1 cellular context compared by ENCODE assay signal in genomic region chr11:66336234-66337102, GRCh38.
A peak's percentile ranks its signal among the peaks of the same experiment; 100 is the strongest.
TF ChIP-seq lines count a peak whose summit lies in the region.

RIN1 (minus strand) TSS chr11:66336434; CDS start chr11:66336402, 32 bp downstream.

TF ChIP-seq in HepG2, 621 proteins besides CTCF, POLR2A, EP300 and RAD21 (continued from another document and continues in another):
- TF ChIP-seq POGK (CRISPR knock-in tag; conservative IDR thresholded peaks at IDR 0.05) (peak; percentile 72), TAF15 (IDR thresholded peaks at IDR 0.05; ENCODE audit: low read depth, low read length, poor library complexity, severe bottlenecking) (no peak), IRF1 (CRISPR knock-in tag; IDR thresholded peaks at IDR 0.05; ENCODE audit: low read depth) (0 out of 2 replicates have a peak, but pooled peaks have one; percentile 31), AGO1 (IDR thresholded peaks at IDR 0.05; ENCODE audit: low read depth, low read length, poor library complexity, severe bottlenecking) (peak; percentile 81), ZBTB20 (CRISPR knock-in tag; IDR thresholded peaks at IDR 0.05; ENCODE audit: borderline replicate concordance, low read depth) (0 out of 2 replicates have a peak, but pooled peaks have one; percentile 79), GABPA (IDR thresholded peaks at IDR 0.05; ENCODE audit: low read depth, low read length) (no peak), GABPA (CRISPR knock-in tag; IDR thresholded peaks at IDR 0.05; ENCODE audit: low read depth) (peak; percentile 73), RERE (CRISPR knock-in tag; IDR thresholded peaks at IDR 0.05; ENCODE audit: low read depth) (no peak), ZNF24 (IDR thresholded peaks at IDR 0.05) (0 out of 2 replicates have a peak, but pooled peaks have one; percentile 32), SSRP1 (CRISPR knock-in tag; IDR thresholded peaks at IDR 0.05) (peak; percentile 46; the same call in 1 of the 2 replicates), TEAD3 (CRISPR knock-in tag; optimal IDR thresholded peaks at IDR 0.05; ENCODE audit: borderline replicate concordance) (peak; percentile 83), ZNF567 (CRISPR knock-in tag; IDR thresholded peaks at IDR 0.05; ENCODE audit: borderline replicate concordance) (no peak; the same call in 1 of the 2 replicates), ZNF724P (CRISPR knock-in tag; IDR thresholded peaks at IDR 0.05; ENCODE audit: borderline replicate concordance) (no peak), AHDC1 (CRISPR knock-in tag; IDR thresholded peaks at IDR 0.05; ENCODE audit: borderline replicate concordance) (peak; percentile 72; the same call in 1 of the 2 replicates), KMT2A (CRISPR knock-in tag; IDR thresholded peaks at IDR 0.05) (peak; percentile 69; the same call in 1 of the 2 replicates), ZNF552 (CRISPR knock-in tag; IDR thresholded peaks at IDR 0.05; ENCODE audit: borderline replicate concordance) (peak; percentile 62; the same call in 1 of the 2 replicates), MLX (CRISPR knock-in tag; IDR thresholded peaks at IDR 0.05) (peak; percentile 67; the same call in 1 of the 2 replicates), MYC (CRISPR knock-in tag; IDR thresholded peaks at IDR 0.05; ENCODE audit: borderline replicate concordance) (peak; percentile 87), ZNF225 (CRISPR knock-in tag; IDR thresholded peaks at IDR 0.05) (peak; percentile 70; the same call in 1 of the 2 replicates), ATF4 (CRISPR knock-in tag; IDR thresholded peaks at IDR 0.05) (no peak), CSRNP1 (CRISPR knock-in tag; IDR thresholded peaks at IDR 0.05) (peak; percentile 70), XBP1 (CRISPR knock-in tag; IDR thresholded peaks at IDR 0.05) (no peak), SALL2 (CRISPR knock-in tag; IDR thresholded peaks at IDR 0.05) (0 out of 2 replicates have a peak, but pooled peaks have one; percentile 61), ZNF652 (CRISPR knock-in tag; IDR thresholded peaks at IDR 0.05; ENCODE audit: borderline replicate concordance, low read depth) (peak; percentile 100), HDAC1 (CRISPR knock-in tag; IDR thresholded peaks at IDR 0.05) (peak; percentile 98), ZNF264 (CRISPR knock-in tag; IDR thresholded peaks at IDR 0.05) (no peak), ZNF292 (CRISPR knock-in tag; IDR thresholded peaks at IDR 0.05; ENCODE audit: borderline replicate concordance, low read depth) (peak; percentile 89), RELA (CRISPR knock-in tag; IDR thresholded peaks at IDR 0.05) (peak; percentile 48; the same call in 1 of the 2 replicates), RBM22 (optimal IDR thresholded peaks at IDR 0.05; ENCODE audit: low read length) (peak; percentile 40), RBFOX2 (IDR thresholded peaks at IDR 0.05; ENCODE audit: low read depth, low read length) (peak; percentile 24; the same call in 1 of the 2 replicates), ZNF792 (CRISPR knock-in tag; IDR thresholded peaks at IDR 0.05) (peak; percentile 56), AKNA (CRISPR knock-in tag; IDR thresholded peaks at IDR 0.05; ENCODE audit: borderline replicate concordance) (no peak), ZNF878 (CRISPR knock-in tag; IDR thresholded peaks at IDR 0.05) (0 out of 2 replicates have a peak, but pooled peaks have one; percentile 36)
